ENCODE assay signal across 8 cellular contexts in the genomic region with DNA sequence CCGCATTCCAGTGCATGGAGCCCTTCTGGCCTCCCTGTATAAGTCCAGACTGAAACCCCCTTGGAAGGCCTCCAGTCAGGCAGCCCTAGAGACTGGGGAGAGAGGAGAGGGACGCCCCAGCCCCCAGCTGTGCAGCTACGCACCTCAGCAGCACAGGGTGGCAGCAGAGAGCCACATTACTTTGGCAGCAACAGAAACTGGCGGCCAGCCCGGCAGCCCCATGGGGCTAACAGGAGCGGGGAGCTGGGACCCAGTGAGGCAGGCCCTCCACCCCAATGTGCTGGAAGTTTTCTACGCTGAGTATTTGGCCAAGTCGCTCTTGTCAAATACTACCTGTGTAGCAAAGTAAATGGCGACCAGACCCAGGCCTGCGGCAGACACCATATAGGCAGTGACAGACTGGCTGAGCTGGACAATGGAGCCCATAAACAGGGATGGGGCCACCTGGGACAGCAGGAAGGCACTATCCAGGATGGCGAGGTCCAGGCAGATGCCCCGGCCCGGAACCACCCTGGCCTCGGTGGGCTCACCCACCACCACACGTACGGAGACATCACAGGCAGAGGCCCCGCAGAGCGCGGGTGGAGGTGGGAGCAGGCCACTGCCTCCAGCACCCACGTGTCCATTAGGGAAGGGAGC.
A peak's percentile ranks its signal among the peaks of the same experiment; 100 is the strongest.
DNase-seq lines count a peak whose midpoint lies in the region; ATAC-seq lines count a peak whose summit lies in the region.

No MANE protein-coding gene starts in this region.

- peak; percentile 69 for ATAC-seq in HG03064 (IDR thresholded peaks at IDR 0.05; ENCODE audit: low read depth, unreplicated experiment)
- peak; percentile 95 for ATAC-seq in memory B cell (ENCODE audit: low read depth)

- H3K4me3 Mint-ChIP-seq in memory B cell = no peak overlapping the region

- H3K9me3 Mint-ChIP-seq in memory B cell = no peaks in the 10 kb centered on the region

- H3K36me3 Mint-ChIP-seq in memory B cell = no peaks in the 10 kb centered on the region

- H3K4me1 Mint-ChIP-seq in memory B cell = peaks cover 31% of the 10 kb centered on the region

- H3K27me3 Mint-ChIP-seq in memory B cell = no peaks in the 10 kb centered on the region

- peak overlapping the region; percentile 74 for H3K27ac Mint-ChIP-seq in memory B cell

- DNase-seq in NK-92 treated with Interleukin-12 subunit alpha and Interleukin-12 subunit beta, amount 100 ng/mL, for 24 hours (lab: John Stamatoyannopoulos, UW) = peak; percentile 55
- DNase-seq in NK-92 (lab: John Stamatoyannopoulos, UW; ENCODE audit: unreplicated experiment) (no peak), NCI-H226 (peak; percentile 26), ecto neural progenitor cell (ENCODE audit: low spot score) (peak; percentile 86), memory B cell (ENCODE audit: low spot score in 2 of 2) (peak; percentile 75 to 88)
- peak; percentile 79 to 84 for DNase-seq in activated CD4-positive, alpha-beta T cell treated with anti-CD3 and anti-CD28 coated beads, Interleukin-2, amount 50 U/mL, for 48 hours
- peak; percentile 52 to 54 for DNase-seq in stimulated activated CD8-positive, alpha-beta memory T cell treated with anti-CD3 and anti-CD28 coated beads, Interleukin-15, amount 100 ng/mL, for 48 hours (ENCODE audit: low read depth in 2 of 2)
